8 cellular contexts compared by ENCODE assay signal in genomic region chr10:133394801-133395221, GRCh38. TPM values are rescaled to one million over a fixed set of nuclear protein-coding genes. Genes with fewer than 3 reads are reported as not detected.
DNase-seq lines count a peak whose midpoint lies in the region; ATAC-seq and TF ChIP-seq lines count a peak whose summit lies in the region.

No MANE protein-coding gene starts in this region.

- H3K9me3 Mint-ChIP-seq in chondrocyte (ENCODE audit: low read depth), result no peaks in the 10 kb centered on the region

- H3K36me3 Mint-ChIP-seq in chondrocyte (ENCODE audit: low read depth), result peaks cover 9% of the 10 kb centered on the region

- TF ChIP-seq CTCF in AG10803 (conservative IDR thresholded peaks at IDR 0.05; ENCODE audit: low read length), result no peak
- TF ChIP-seq CTCF in chondrocyte (IDR thresholded peaks at IDR 0.05), result no peak

- peaks cover 6% of the 10 kb centered on the region for H3K4me1 ChIP-seq in mucosa of stomach (ENCODE audit: control insufficient read depth, insufficient read depth, low read length)

- H3K27me3 Mint-ChIP-seq in chondrocyte (ENCODE audit: low read depth), result no peaks in the 10 kb centered on the region

- H3K27me3 ChIP-seq in MG63 (no peaks in the 10 kb centered on the region), mucosa of stomach (ENCODE audit: control insufficient read depth, insufficient read depth, low read length) (no peaks in the 10 kb centered on the region)

- no peaks in the 10 kb centered on the region for H3K9me3 ChIP-seq in MG63
- H3K9me3 ChIP-seq in mucosa of stomach (ENCODE audit: control insufficient read depth, low read length), result no peaks in the 10 kb centered on the region

- peak overlapping the region; percentile 90 for H3K27ac Mint-ChIP-seq in chondrocyte (ENCODE audit: unreplicated experiment)

- H3K36me3 ChIP-seq in MG63 (peaks cover 33% of the 10 kb centered on the region), mucosa of stomach (ENCODE audit: control insufficient read depth, insufficient read depth, low read length) (no peaks in the 10 kb centered on the region)

- DNase-seq in AG10803 (ENCODE audit: low read depth) (no peak), MG63 (no peak), chondrocyte (ENCODE audit: low spot score) (no peak), middle frontal gyrus (ENCODE audit: extremely low spot score, low spot score) (no peak), SK-N-DZ (ENCODE audit: low spot score) (no peak)

- H3K4me3 ChIP-seq in AG10803 (ENCODE audit: low read length) (peak overlapping the region; percentile 82), MG63 (peak overlapping the region; percentile 97), mucosa of stomach (ENCODE audit: low read length) (peak overlapping the region; percentile 60)

- ATAC-seq in GM21619 (IDR thresholded peaks at IDR 0.05; ENCODE audit: unreplicated experiment) (no peak), GM21447 (IDR thresholded peaks at IDR 0.05; ENCODE audit: unreplicated experiment) (no peak)

- peak overlapping the region; percentile 94 for H3K4me3 Mint-ChIP-seq in chondrocyte (ENCODE audit: unreplicated experiment)

- peaks cover 18% of the 10 kb centered on the region for H3K4me1 Mint-ChIP-seq in chondrocyte (ENCODE audit: low read depth)

- peak overlapping the region; percentile 90 for H3K9ac ChIP-seq in mucosa of stomach (ENCODE audit: low read length)

RNA-seq across cellular contexts. Expression of gene MTG1, which starts 0.9 kb away (rescaled TPM):
- 33.6 and 39.4 TPM in 2 replicates for total RNA-seq in MG63 (2014; rRNA removed; shearing (Covaris generic); ENCODE audit: low replicate concordance)
- 33.2 to 53.0 TPM (median 36.7 TPM) in 3 replicates for total RNA-seq in chondrocyte
- polyA plus RNA-seq in SK-N-DZ (2014; cell fraction: cytosol; rRNA removed), result 56.0 and 56.2 TPM in 2 replicates
- polyA plus RNA-seq in SK-N-DZ (2014; cell fraction: nucleus; rRNA removed), result 120 and 134 TPM in 2 replicates

RNA-seq across cellular contexts. Expression of gene PAOX, which starts 15.7 kb away (rescaled TPM):
- total RNA-seq in MG63 (2014; rRNA removed; shearing (Covaris generic); ENCODE audit: low replicate concordance), result 0.54 and 0.66 TPM in 2 replicates
- total RNA-seq in chondrocyte, result 5.9 to 7.6 TPM (median 6.3 TPM) in 3 replicates
- polyA plus RNA-seq in SK-N-DZ (2014; cell fraction: cytosol; rRNA removed), result 8.7 and 9.0 TPM in 2 replicates
- 9.2 and 11.3 TPM in 2 replicates for polyA plus RNA-seq in SK-N-DZ (2014; cell fraction: nucleus; rRNA removed)

RNA-seq across cellular contexts. Expression of gene ECHS1, which starts 21.7 kb away (rescaled TPM):
- 73.8 and 120 TPM in 2 replicates for total RNA-seq in MG63 (2014; rRNA removed; shearing (Covaris generic); ENCODE audit: low replicate concordance)
- total RNA-seq in chondrocyte, result 57.6 to 67.8 TPM (median 58.9 TPM) in 3 replicates
- 113 and 123 TPM in 2 replicates for polyA plus RNA-seq in SK-N-DZ (2014; cell fraction: cytosol; rRNA removed)
- 64.1 and 71.8 TPM in 2 replicates for polyA plus RNA-seq in SK-N-DZ (2014; cell fraction: nucleus; rRNA removed)

RNA-seq across cellular contexts. Expression of gene SPRN, which starts 29.6 kb away (rescaled TPM):
- not detected in 2 replicates for total RNA-seq in MG63 (2014; rRNA removed; shearing (Covaris generic); ENCODE audit: low replicate concordance)
- total RNA-seq in chondrocyte, result 2.4 to 7.3 TPM (median 6.5 TPM) in 3 replicates
- 0.68 and 1.2 TPM in 2 replicates for polyA plus RNA-seq in SK-N-DZ (2014; cell fraction: cytosol; rRNA removed)
- polyA plus RNA-seq in SK-N-DZ (2014; cell fraction: nucleus; rRNA removed), result 0.32 and 0.40 TPM in 2 replicates

RNA-seq across cellular contexts. Expression of gene FUOM, which starts 37.0 kb away (rescaled TPM):
- total RNA-seq in MG63 (2014; rRNA removed; shearing (Covaris generic); ENCODE audit: low replicate concordance), result 10.8 and 50.8 TPM in 2 replicates
- 29.9 to 34.4 TPM (median 32.2 TPM) in 3 replicates for total RNA-seq in chondrocyte
- polyA plus RNA-seq in SK-N-DZ (2014; cell fraction: cytosol; rRNA removed), result not detected in 2 replicates
- not detected in 2 replicates for polyA plus RNA-seq in SK-N-DZ (2014; cell fraction: nucleus; rRNA removed)
